8 cellular contexts compared by ENCODE assay signal in the genomic region with DNA sequence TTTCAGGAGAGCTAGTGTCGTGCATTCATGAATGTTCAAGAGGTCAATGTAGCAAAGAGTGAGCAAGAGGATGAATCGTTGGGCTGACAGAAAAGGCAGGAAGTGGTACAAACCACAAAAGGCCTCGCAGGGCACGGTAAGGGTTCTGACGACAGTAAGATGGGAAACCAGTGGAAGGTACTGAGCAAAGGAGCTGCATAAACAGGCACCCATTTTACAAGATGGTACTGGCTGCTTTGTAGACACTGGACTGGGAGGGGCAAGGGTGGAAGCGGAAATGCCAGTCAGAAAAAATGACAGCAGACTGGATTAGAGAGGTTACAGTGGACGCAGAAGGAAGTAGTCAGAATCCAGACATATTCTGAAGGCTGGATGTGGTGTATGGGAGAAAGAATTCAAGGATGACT.
DNase-seq lines count a peak whose midpoint lies in the region; ATAC-seq and TF ChIP-seq lines count a peak whose summit lies in the region.

No MANE protein-coding gene starts in this region.

- intact Hi-C loops in testis (cut with DNase I; ENCODE audit: low total_unique reads) = no loop called here

- peak overlapping the region; percentile 70 for H3K27ac ChIP-seq in foreskin keratinocyte
- H3K27ac ChIP-seq in testis = no peak overlapping the region

- H3K36me3 ChIP-seq in BE2C (no peaks in the 10 kb centered on the region), testis (ENCODE audit: low read depth, missing control alignments) (no peaks in the 10 kb centered on the region)

- no peak overlapping the region for H3K4me3 ChIP-seq in BE2C (ENCODE audit: low read depth, low read length)
- no peak overlapping the region for H3K4me3 ChIP-seq in testis

- WGBS in testis, 2 donors = 80 to 85% methylated on average over 7 of the region's 7 CpGs

- peaks cover 34% of the 10 kb centered on the region for H3K4me1 ChIP-seq in foreskin keratinocyte
- no peaks in the 10 kb centered on the region for H3K4me1 ChIP-seq in BE2C
- H3K4me1 ChIP-seq in testis = no peaks in the 10 kb centered on the region

- TF ChIP-seq CTCF in foreskin keratinocyte (conservative IDR thresholded peaks at IDR 0.05) (no peak), BE2C (IDR thresholded peaks at IDR 0.05; ENCODE audit: low read depth, low read length) (no peak), testis (IDR thresholded peaks at IDR 0.05) (no peak)

- H3K27me3 ChIP-seq in foreskin keratinocyte = no peaks in the 10 kb centered on the region
- peaks cover 19% of the 10 kb centered on the region; the same call in 1 of the 2 replicates for H3K27me3 ChIP-seq in BE2C
- H3K27me3 ChIP-seq in testis = no peaks in the 10 kb centered on the region

- ATAC-seq in GM18517 (IDR thresholded peaks at IDR 0.05; ENCODE audit: unreplicated experiment) = peak; percentile 93
- peak; percentile 98 for ATAC-seq in HG02852 (IDR thresholded peaks at IDR 0.05; ENCODE audit: unreplicated experiment)
- ATAC-seq in foreskin keratinocyte = peak; percentile 96

- no peak for TF ChIP-seq POLR2A in testis (IDR thresholded peaks at IDR 0.05)

- H3K9me3 ChIP-seq in BE2C = no peaks in the 10 kb centered on the region
- no peaks in the 10 kb centered on the region for H3K9me3 ChIP-seq in testis

- DNase-seq in NCI-H510A treated with DMSO at 0.1 percent for 48 hours (lab: John Stamatoyannopoulos, UW) = peak; percentile 48
- DNase-seq in activated CD8-positive, alpha-beta memory T cell treated with anti-CD3 and anti-CD28 coated beads for 48 hours (ENCODE audit: low read depth in 2 of 3, low spot score in 2 of 3) = peak in 2 of 3 experiments; percentile 21 to 32
- DNase-seq in foreskin keratinocyte = peak; percentile 99 to 100
- peak; percentile 6 for DNase-seq in stimulated activated CD8-positive, alpha-beta memory T cell treated with anti-CD3 and anti-CD28 coated beads, Interleukin-15, amount 100 ng/mL, for 1 hour (ENCODE audit: low read depth)
- DNase-seq in BE2C = no peak
- DNase-seq in testis = no peak

Comparison
In these comparisons a context has a peak if more than half of its experiments do, and no peak if none do; other contexts are left out.
1. DNase-seq: peak in NCI-H510A treated with DMSO at 0.1 percent for 48 hours (single experiment), activated CD8-positive, alpha-beta memory T cell treated with anti-CD3 and anti-CD28 coated beads for 48 hours (2 of 3), foreskin keratinocyte (2 of 2) and stimulated activated CD8-positive, alpha-beta memory T cell treated with anti-CD3 and anti-CD28 coated beads, Interleukin-15, amount 100 ng/mL, for 1 hour (single experiment); none in BE2C (single experiment) and testis (single experiment).
2. Peak in every context shown above with its lines, with median percentiles within 50 percentile points of each other: ATAC-seq.